Comparison of ENCODE assay signal across 10 cellular contexts in the genomic region with DNA sequence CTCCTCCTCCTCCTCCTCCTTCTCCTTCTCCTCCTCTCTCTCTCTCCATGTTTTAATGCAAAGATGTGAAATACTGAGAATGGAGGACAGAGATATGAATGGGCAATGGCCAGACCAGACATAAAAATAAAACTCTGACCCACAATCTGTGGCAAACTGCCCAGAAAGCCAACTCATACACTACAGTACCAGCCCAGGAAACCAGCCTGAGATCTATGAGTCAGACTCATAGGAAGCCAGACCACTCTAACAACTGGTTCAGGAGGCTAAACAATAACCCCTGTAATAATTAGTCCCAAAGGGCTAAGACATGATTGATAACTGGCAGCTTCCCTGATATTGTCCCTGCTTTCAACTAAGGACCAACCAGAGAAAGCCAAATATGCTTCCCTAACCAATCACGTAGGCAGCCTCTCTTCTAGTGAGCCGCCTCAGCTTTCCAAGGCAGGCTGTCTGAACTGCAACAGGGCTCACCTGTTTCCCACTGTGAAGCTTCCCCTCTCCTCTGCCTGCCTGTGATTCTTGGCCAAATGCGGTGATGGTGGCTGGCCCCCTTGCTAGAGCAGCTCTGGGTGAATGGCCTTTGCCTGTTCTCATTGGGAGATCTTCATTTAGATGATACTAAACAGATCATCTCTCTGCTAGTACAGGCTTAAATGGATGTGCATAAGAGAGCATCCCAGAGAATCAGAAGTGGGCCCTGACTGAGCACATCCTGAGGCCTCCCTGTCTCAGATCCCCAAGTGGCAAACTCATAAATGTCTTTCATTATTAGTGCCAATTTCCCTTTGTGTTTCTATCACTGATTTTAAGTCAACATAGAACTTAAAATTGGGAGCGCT.
DNase-seq lines count a peak whose midpoint lies in the region; ATAC-seq and TF ChIP-seq lines count a peak whose summit lies in the region.
"Had no signal": no experiment of that assay in that cellular context is flagged by ENCODE, and none has a peak within 500 bp of the region (broad histone marks: within the 10 kb centered on the region; RNA-seq: fewer than 3 reads in every experiment).

No MANE protein-coding gene starts in this region.

- H3K27me3 ChIP-seq in gastrocnemius medialis, result no peaks in the 10 kb centered on the region

- intact Hi-C loops in gastrocnemius medialis (cut with DNase I; ENCODE audit: low total_unique reads), result no loop called here

- in situ Hi-C loops in gastrocnemius medialis (cut with MboI; ENCODE audit: low sequenced_read_pairs in 4 of 4), result no loop called here

- TF ChIP-seq CTCF in fibroblast of pulmonary artery (IDR thresholded peaks at IDR 0.05; ENCODE audit: low read length, missing control alignments) (no peak), gastrocnemius medialis (IDR thresholded peaks at IDR 0.05 in 4 of 5, conservative IDR thresholded peaks at IDR 0.05 in 1 of 5) (no peak)

- H3K4me1 ChIP-seq in gastrocnemius medialis, result peaks cover 0 to 14% of the 10 kb centered on the region in 2 donors

- TF ChIP-seq POLR2A in gastrocnemius medialis (IDR thresholded peaks at IDR 0.05), result no peak

- H3K4me3 ChIP-seq in fibroblast of pulmonary artery (replicated peaks; ENCODE audit: low read depth, low read length) (no peak overlapping the region), gastrocnemius medialis (no peak overlapping the region)

- H3K9me3 ChIP-seq in gastrocnemius medialis, result no peaks in the 10 kb centered on the region

- ATAC-seq in GM18909 (IDR thresholded peaks at IDR 0.05; ENCODE audit: poor library complexity, unreplicated experiment) (peak; percentile 62), gastrocnemius medialis (peak; percentile 95 to 98)
- ATAC-seq: natural killer cell had no signal

- peak overlapping the region in 3 of 4 donors; percentile 63 to 72 (median 70) for H3K27ac ChIP-seq in gastrocnemius medialis

- H3K36me3 ChIP-seq in gastrocnemius medialis, result no peaks in the 10 kb centered on the region

- DNase-seq in fibroblast of pulmonary artery (ENCODE audit: low read depth), result peak; percentile 97
- peak; percentile 65 to 69 for DNase-seq in gastrocnemius medialis
- DNase-seq in activated CD4-positive, CD25-positive, alpha-beta regulatory T cell treated with anti-CD3 and anti-CD28 coated beads, Interleukin-2, amount 50 U/mL, for 72 hours, result no peak
- no peak for DNase-seq in activated CD8-positive, alpha-beta memory T cell treated with anti-CD3 and anti-CD28 coated beads, Interleukin-2, amount 50 U/mL, for 48 hours
- no peak for DNase-seq in CD1c-positive myeloid dendritic cell (ENCODE audit: extremely low spot score)
- DNase-seq in activated effector memory CD4-positive, alpha-beta T cell treated with anti-CD3 and anti-CD28 coated beads, Interleukin-2, amount 50 U/mL, for 16 hours, result no peak
- DNase-seq: activated naive CD4-positive, alpha-beta T cell treated with anti-CD3 and anti-CD28 coated beads for 36 hours; natural killer cell had no signal

TF ChIP-seq in PFSK-1, 5 proteins besides CTCF, POLR2A, EP300 and RAD21:
- TF ChIP-seq TAF1 (IDR thresholded peaks at IDR 0.05; ENCODE audit: borderline replicate concordance, insufficient read depth, low read length) (peak; percentile 64; the same call in 1 of the 2 replicates), SIN3A (IDR thresholded peaks at IDR 0.05; ENCODE audit: borderline replicate concordance, insufficient read depth, low read length) (peak; percentile 53; the same call in 1 of the 2 replicates), FOXP2 (optimal IDR thresholded peaks at IDR 0.05; ENCODE audit: borderline replicate concordance, extremely low read depth, extremely low read length, insufficient read depth) (no peak), POLR2AphosphoS5 (IDR thresholded peaks at IDR 0.05; ENCODE audit: low read depth, low read length) (0 out of 2 replicates have a peak, but pooled peaks have one; percentile 28)
- TF ChIP-seq, protein P1, sequence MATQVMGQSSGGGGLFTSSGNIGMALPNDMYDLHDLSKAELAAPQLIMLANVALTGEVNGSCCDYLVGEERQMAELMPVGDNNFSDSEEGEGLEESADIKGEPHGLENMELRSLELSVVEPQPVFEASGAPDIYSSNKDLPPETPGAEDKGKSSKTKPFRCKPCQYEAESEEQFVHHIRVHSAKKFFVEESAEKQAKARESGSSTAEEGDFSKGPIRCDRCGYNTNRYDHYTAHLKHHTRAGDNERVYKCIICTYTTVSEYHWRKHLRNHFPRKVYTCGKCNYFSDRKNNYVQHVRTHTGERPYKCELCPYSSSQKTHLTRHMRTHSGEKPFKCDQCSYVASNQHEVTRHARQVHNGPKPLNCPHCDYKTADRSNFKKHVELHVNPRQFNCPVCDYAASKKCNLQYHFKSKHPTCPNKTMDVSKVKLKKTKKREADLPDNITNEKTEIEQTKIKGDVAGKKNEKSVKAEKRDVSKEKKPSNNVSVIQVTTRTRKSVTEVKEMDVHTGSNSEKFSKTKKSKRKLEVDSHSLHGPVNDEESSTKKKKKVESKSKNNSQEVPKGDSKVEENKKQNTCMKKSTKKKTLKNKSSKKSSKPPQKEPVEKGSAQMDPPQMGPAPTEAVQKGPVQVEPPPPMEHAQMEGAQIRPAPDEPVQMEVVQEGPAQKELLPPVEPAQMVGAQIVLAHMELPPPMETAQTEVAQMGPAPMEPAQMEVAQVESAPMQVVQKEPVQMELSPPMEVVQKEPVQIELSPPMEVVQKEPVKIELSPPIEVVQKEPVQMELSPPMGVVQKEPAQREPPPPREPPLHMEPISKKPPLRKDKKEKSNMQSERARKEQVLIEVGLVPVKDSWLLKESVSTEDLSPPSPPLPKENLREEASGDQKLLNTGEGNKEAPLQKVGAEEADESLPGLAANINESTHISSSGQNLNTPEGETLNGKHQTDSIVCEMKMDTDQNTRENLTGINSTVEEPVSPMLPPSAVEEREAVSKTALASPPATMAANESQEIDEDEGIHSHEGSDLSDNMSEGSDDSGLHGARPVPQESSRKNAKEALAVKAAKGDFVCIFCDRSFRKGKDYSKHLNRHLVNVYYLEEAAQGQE (IDR thresholded peaks at IDR 0.05; ENCODE audit: insufficient read depth in 1 of 2, low read depth in 2 of 2, low read length in 2 of 2), result peak in 1 of 2 experiments; percentile 71; a peak in 2 of 4 replicates
TF ChIP-seq in PFSK-1: peak in this region for 4.

Comparison
In these comparisons a context has a peak if more than half of its experiments do, and no peak if none do; other contexts are left out.
1. DNase-seq: peak in fibroblast of pulmonary artery (single experiment) and gastrocnemius medialis (2 of 2); none in activated CD4-positive, CD25-positive, alpha-beta regulatory T cell treated with anti-CD3 and anti-CD28 coated beads, Interleukin-2, amount 50 U/mL, for 72 hours (single experiment), activated CD8-positive, alpha-beta memory T cell treated with anti-CD3 and anti-CD28 coated beads, Interleukin-2, amount 50 U/mL, for 48 hours (single experiment), CD1c-positive myeloid dendritic cell (single experiment) and activated effector memory CD4-positive, alpha-beta T cell treated with anti-CD3 and anti-CD28 coated beads, Interleukin-2, amount 50 U/mL, for 16 hours (single experiment).